ENCODE assay signal across 16 cellular contexts in the genomic region with DNA sequence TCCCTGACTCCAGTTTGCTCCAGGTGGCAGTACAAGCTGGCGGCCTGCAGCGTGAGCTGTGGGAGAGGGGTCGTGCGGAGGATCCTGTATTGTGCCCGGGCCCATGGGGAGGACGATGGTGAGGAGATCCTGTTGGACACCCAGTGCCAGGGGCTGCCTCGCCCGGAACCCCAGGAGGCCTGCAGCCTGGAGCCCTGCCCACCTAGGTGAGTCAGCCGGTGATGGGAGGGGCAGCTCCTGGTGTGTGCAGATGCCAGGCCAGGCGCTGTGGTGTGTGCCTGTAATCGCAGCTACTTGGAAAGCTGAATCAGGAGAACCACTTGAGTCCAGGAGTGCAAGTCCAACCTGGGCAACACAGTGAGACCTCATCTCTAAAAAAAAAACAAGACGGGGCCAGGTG. TPM values are rescaled to one million over a fixed set of nuclear protein-coding genes. Genes with fewer than 3 reads are reported as not detected.
DNase-seq lines count a peak whose midpoint lies in the region; ATAC-seq and TF ChIP-seq lines count a peak whose summit lies in the region.
"Had no signal": no experiment of that assay in that cellular context is flagged by ENCODE, and none has a peak within 500 bp of the region (broad histone marks: within the 10 kb centered on the region; RNA-seq: fewer than 3 reads in every experiment).

No MANE protein-coding gene starts in this region.

- no CpG with 5 or more reads among the region's 12 CpGs for WGBS in trophoblast cell (ENCODE audit: extremely low coverage, insufficient coverage, insufficient read length)

- H2AFZ ChIP-seq in trophoblast cell (ENCODE audit: insufficient read depth, low read length, poor library complexity), result no peak overlapping the region

- no peaks in the 10 kb centered on the region for H3K4me1 Mint-ChIP-seq in chondrocyte (ENCODE audit: low read depth)
- H3K4me1 Mint-ChIP-seq: CD8-positive, alpha-beta memory T cell; nephron had no signal

- H3K27ac Mint-ChIP-seq in chondrocyte (ENCODE audit: unreplicated experiment), result no peak overlapping the region
- H3K27ac Mint-ChIP-seq: activated T-cell treated with anti-CD3 and anti-CD28 coated beads, Interleukin-2, amount 50 U/mL, for 24 hours; CD8-positive, alpha-beta memory T cell; nephron had no signal

- no peaks in the 10 kb centered on the region for H3K79me1 ChIP-seq in trophoblast cell (ENCODE audit: low read length)

- no peaks in the 10 kb centered on the region for H3K4me1 ChIP-seq in trophoblast cell (ENCODE audit: control insufficient read depth in 1 of 2, insufficient read depth in 2 of 2, low read length in 2 of 2)
- H3K4me1 ChIP-seq: ascending aorta had no signal

- no peak for ATAC-seq in GM19035 (IDR thresholded peaks at IDR 0.05; ENCODE audit: unreplicated experiment)

- no peak overlapping the region for H3K4ac ChIP-seq in trophoblast cell (ENCODE audit: low read depth, low read length)

- H3K18ac ChIP-seq in trophoblast cell (ENCODE audit: low read length), result no peak overlapping the region

- no peaks in the 10 kb centered on the region for H3K36me3 Mint-ChIP-seq in chondrocyte (ENCODE audit: low read depth)
- H3K36me3 Mint-ChIP-seq: CD8-positive, alpha-beta memory T cell had no signal

- H3K79me2 ChIP-seq in trophoblast cell (ENCODE audit: control insufficient read depth, insufficient read depth, low read length, poor library complexity), result no peaks in the 10 kb centered on the region

- H2BK120ac ChIP-seq in trophoblast cell (ENCODE audit: insufficient read depth, low read length, poor library complexity), result no peak overlapping the region

- no peaks in the 10 kb centered on the region for H3K9me3 ChIP-seq in trophoblast cell (ENCODE audit: insufficient read depth, low read depth, low read length)
- H3K9me3 ChIP-seq: ascending aorta had no signal

- H3K9me3 Mint-ChIP-seq in chondrocyte (ENCODE audit: low read depth), result no peaks in the 10 kb centered on the region
- H3K9me3 Mint-ChIP-seq: activated T-cell treated with anti-CD3 and anti-CD28 coated beads, Interleukin-2, amount 50 U/mL, for 24 hours; CD8-positive, alpha-beta memory T cell; nephron had no signal

- no peak overlapping the region for H4K91ac ChIP-seq in trophoblast cell (ENCODE audit: low read depth, low read length)

- peak overlapping the region; percentile 18 for H3K4me3 ChIP-seq in trophoblast cell (ENCODE audit: low read depth, low read length)
- H3K4me3 ChIP-seq: ascending aorta, SK-N-MC had no signal

- H4K12ac ChIP-seq in trophoblast cell (ENCODE audit: low read depth, low read length), result no peak overlapping the region

- H3K4me2 ChIP-seq in trophoblast cell (ENCODE audit: low read length), result no peak overlapping the region

- H2AK5ac ChIP-seq in trophoblast cell (ENCODE audit: low read length), result no peak overlapping the region

- peaks cover 12% of the 10 kb centered on the region for H3K27me3 Mint-ChIP-seq in chondrocyte (ENCODE audit: low read depth)
- H3K27me3 Mint-ChIP-seq: activated T-cell treated with anti-CD3 and anti-CD28 coated beads, Interleukin-2, amount 50 U/mL, for 24 hours had no signal

- no peak overlapping the region for H2BK5ac ChIP-seq in trophoblast cell (ENCODE audit: low read depth, low read length, poor library complexity)

- no peak overlapping the region for H3K27ac ChIP-seq in trophoblast cell (ENCODE audit: low read depth, low read length)
- H3K27ac ChIP-seq: ascending aorta, SK-N-MC had no signal

- H3K9ac ChIP-seq in trophoblast cell (ENCODE audit: low read length), result no peak overlapping the region

- no peak overlapping the region for H3K23ac ChIP-seq in trophoblast cell (ENCODE audit: low read length)

- H2BK12ac ChIP-seq in trophoblast cell (ENCODE audit: low read length), result no peak overlapping the region

- no peaks in the 10 kb centered on the region for H3K36me3 ChIP-seq in trophoblast cell (ENCODE audit: control insufficient read depth in 1 of 2, insufficient read depth in 2 of 2, low read length in 2 of 2)
- H3K36me3 ChIP-seq: ascending aorta had no signal

- H4K8ac ChIP-seq in trophoblast cell (ENCODE audit: low read depth, low read length), result no peak overlapping the region

- no peak overlapping the region for H3K4me3 Mint-ChIP-seq in chondrocyte (ENCODE audit: unreplicated experiment)
- H3K4me3 Mint-ChIP-seq: activated T-cell treated with anti-CD3 and anti-CD28 coated beads, Interleukin-2, amount 50 U/mL, for 24 hours; nephron had no signal

- no peaks in the 10 kb centered on the region for H3K27me3 ChIP-seq in trophoblast cell (ENCODE audit: insufficient read depth, low read length)
- H3K27me3 ChIP-seq: ascending aorta had no signal

- H3K14ac ChIP-seq in trophoblast cell (ENCODE audit: low read length), result no peak overlapping the region

- TF ChIP-seq CTCF in chondrocyte (IDR thresholded peaks at IDR 0.05), result no peak

- DNase-seq in H4 (ENCODE audit: low spot score) (peak; percentile 55), NCI-H2196 (lab: John Stamatoyannopoulos, UW; ENCODE audit: unreplicated experiment) (peak; percentile 73), chondrocyte (ENCODE audit: low spot score) (peak; percentile 84), trophoblast cell (no peak), hippocampal formation (lab: John Stamatoyannopoulos, UW) (no peak), activated gamma-delta T cell treated with Interleukin-2 at 50 U/mL for 16 hours (no peak)
- DNase-seq: activated CD4-positive, alpha-beta T cell treated with anti-CD3 and anti-CD28 coated beads for 1 hour; activated T-cell treated with anti-CD3 and anti-CD28 coated beads, Interleukin-2, amount 50 U/mL, for 24 hours; CD8-positive, alpha-beta memory T cell; effector CD4-positive, alpha-beta T cell; NCI-H748 treated with DMSO at 0.1 percent for 48 hours; substantia nigra had no signal

RNA-seq across cellular contexts. Expression of gene CACFD1, which starts 10.0 kb away (rescaled TPM):
- total RNA-seq in H4 (2014; rRNA removed; shearing (Covaris generic)), result 2.5 TPM in 2 replicates
- total RNA-seq in chondrocyte, result 14.4 to 22.3 TPM (median 18.8 TPM) in 3 replicates
- 7.8 and 8.7 TPM in 2 replicates for polyA plus RNA-seq in trophoblast cell (2013)

RNA-seq across cellular contexts. Expression of gene ADAMTS13, which starts 27.6 kb away (rescaled TPM):
- 0.06 and 0.12 TPM in 2 replicates for total RNA-seq in H4 (2014; rRNA removed; shearing (Covaris generic))
- 5.5 to 9.5 TPM (median 5.7 TPM) in 3 replicates for total RNA-seq in chondrocyte
- 1.8 and 2.2 TPM in 2 replicates for polyA plus RNA-seq in trophoblast cell (2013)

RNA-seq across cellular contexts. Expression of gene SLC2A6, which starts 29.1 kb away (rescaled TPM):
- 4.0 and 5.1 TPM in 2 replicates for total RNA-seq in H4 (2014; rRNA removed; shearing (Covaris generic))
- 5.4 to 13.7 TPM (median 13.2 TPM) in 3 replicates for total RNA-seq in chondrocyte
- polyA plus RNA-seq in trophoblast cell (2013), result 4.5 and 4.7 TPM in 2 replicates

RNA-seq across cellular contexts. Expression of gene REXO4, which starts 31.9 kb away (rescaled TPM):
- 11.5 and 15.8 TPM in 2 replicates for total RNA-seq in H4 (2014; rRNA removed; shearing (Covaris generic))
- 15.0 to 19.3 TPM (median 16.8 TPM) in 3 replicates for total RNA-seq in chondrocyte
- 22.5 and 23.3 TPM in 2 replicates for polyA plus RNA-seq in trophoblast cell (2013)

Comparison
In these comparisons a context has a peak if more than half of its experiments do, and no peak if none do; other contexts are left out.
1. DNase-seq: peak in H4 (single experiment), NCI-H2196 (single experiment) and chondrocyte (single experiment); none in trophoblast cell (0 of 2), hippocampal formation (0 of 2) and activated gamma-delta T cell treated with Interleukin-2 at 50 U/mL for 16 hours (single experiment).